In the genomic region with DNA sequence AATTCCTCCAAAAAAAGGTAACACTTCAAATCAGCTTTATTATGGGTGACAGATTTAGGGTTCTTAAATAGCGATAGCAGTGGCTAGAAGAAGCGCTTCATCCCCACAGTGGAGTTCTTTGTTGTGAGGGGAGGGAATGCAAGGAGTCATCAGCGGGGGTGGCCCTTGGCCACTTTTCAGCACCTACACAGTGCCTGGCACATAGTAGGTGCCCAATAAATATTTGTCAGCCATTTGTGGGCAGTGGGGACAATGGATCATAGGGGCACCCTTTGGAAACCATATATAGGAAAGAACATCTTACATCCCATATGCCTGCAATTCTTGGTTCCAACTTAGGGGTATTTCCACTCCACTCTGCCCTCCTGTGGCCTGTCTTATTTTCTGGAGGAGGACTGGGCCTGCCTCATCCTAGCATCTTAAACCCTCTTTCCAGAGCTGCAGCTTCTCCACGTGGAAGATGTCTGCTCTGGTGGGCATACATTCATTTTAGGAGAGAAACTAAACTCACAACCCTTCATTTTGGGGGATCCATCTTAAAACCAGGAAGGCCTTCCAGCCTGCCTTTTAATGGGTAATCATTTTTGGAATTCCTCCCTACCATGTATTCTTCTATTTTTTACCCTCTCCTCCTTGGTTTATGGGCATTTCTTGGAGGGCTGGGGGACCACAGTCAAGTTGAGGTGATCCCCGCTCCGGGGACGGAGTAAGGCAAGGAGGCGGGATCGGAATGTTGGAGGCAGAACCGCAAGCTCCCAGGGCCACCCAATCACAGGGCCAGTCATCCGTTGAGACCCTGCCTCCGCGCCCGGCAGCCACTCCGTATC, we compare ENCODE assay signal across 8 cellular contexts. TPM values are rescaled to one million over a fixed set of nuclear protein-coding genes. Genes with fewer than 3 reads are reported as not detected.
A peak's percentile ranks its signal among the peaks of the same experiment; 100 is the strongest.
DNase-seq lines count a peak whose midpoint lies in the region; ATAC-seq and TF ChIP-seq lines count a peak whose summit lies in the region.

No MANE protein-coding gene starts in this region.

- POLR2A ChIA-PET in T-cell (lab: Charles Lee), result interaction anchor here in 1 of 2 donors (0.7 to 1.5 kb wide), 3 partner anchors 223 to 1083 kb away, joined by 3 to 10 read pairs (median 5); partner anchors contain the start of genes DXO and TAP1

- peaks cover 27 to 39% (median 37%) of the 10 kb centered on the region in 3 donors for H3K4me1 Mint-ChIP-seq in T-cell

- H3K4me3 Mint-ChIP-seq in T-cell, result peak overlapping the region; percentile 95 to 97 (median 95)

- no peaks in the 10 kb centered on the region for H3K27me3 Mint-ChIP-seq in T-cell

- no peak for ATAC-seq in Right ventricle myocardium inferior
- no peak for ATAC-seq in T-cell (replicated peaks in 1 of 4)
- no peak for ATAC-seq in HG03108 (IDR thresholded peaks at IDR 0.05; ENCODE audit: unreplicated experiment)

- no peaks in the 10 kb centered on the region for H3K9me3 Mint-ChIP-seq in T-cell

- peaks cover 14% of the 10 kb centered on the region for H3K36me3 Mint-ChIP-seq in T-cell

- H3K36me3 ChIP-seq in cardiac muscle cell (no peaks in the 10 kb centered on the region), HUES6 (ENCODE audit: control insufficient read depth, insufficient read depth, low read length) (no peaks in the 10 kb centered on the region), neural cell (ENCODE audit: insufficient read depth, low read length) (no peaks in the 10 kb centered on the region)

- H3K9ac ChIP-seq in HUES6 (ENCODE audit: low read length) (peak overlapping the region; percentile 81), neural cell (ENCODE audit: low read length) (peak overlapping the region; percentile 100)

- TF ChIP-seq CTCF in cardiac muscle cell (IDR thresholded peaks at IDR 0.05; ENCODE audit: low read depth, low read length) (peak; percentile 64), epithelial cell of proximal tubule (conservative IDR thresholded peaks at IDR 0.05; ENCODE audit: low read depth, low read length) (peak; percentile 69), neural cell (IDR thresholded peaks at IDR 0.05; ENCODE audit: poor library complexity, severe bottlenecking) (peak; percentile 81)

- H3K4me3 ChIP-seq in cardiac muscle cell, result peak overlapping the region; percentile 47
- H3K4me3 ChIP-seq in HUES6 (ENCODE audit: low read depth, low read length), result peak overlapping the region; percentile 76
- H3K4me3 ChIP-seq in epithelial cell of proximal tubule (ENCODE audit: low read depth, low read length), result peak overlapping the region; percentile 71
- H3K4me3 ChIP-seq in neural cell (ENCODE audit: low read length), result peak overlapping the region; percentile 82

- H3K27ac ChIP-seq in cardiac muscle cell (peak overlapping the region; percentile 98), HUES6 (ENCODE audit: low read depth, low read length) (peak overlapping the region; percentile 75; the same call in 1 of the 2 replicates), neural cell (ENCODE audit: low read length) (peak overlapping the region; percentile 100)

- TF ChIP-seq RAD21 in neural cell (conservative IDR thresholded peaks at IDR 0.05), result peak; percentile 71

- DNase-seq in cardiac muscle cell (ENCODE audit: low read depth in 1 of 2, low spot score in 1 of 2) (peak; percentile 38 to 76), Right ventricle myocardium inferior (ENCODE audit: missing footprints) (no peak), T-cell (peak in 6 of 34 experiments; percentile 15 to 38 (median 28)), epithelial cell of proximal tubule (ENCODE audit: low read depth) (no peak), NCI-H2107 treated with DMSO at 0.1 percent for 48 hours (lab: John Stamatoyannopoulos, UW; ENCODE audit: unreplicated experiment) (no peak)

- H3K27ac Mint-ChIP-seq in T-cell, result peak overlapping the region; percentile 99

- peaks cover 8% of the 10 kb centered on the region for H3K79me2 ChIP-seq in neural cell (replicated peaks; ENCODE audit: insufficient read depth, low read length)

- CTCF ChIA-PET in T-cell (lab: Charles Lee), result interaction anchor here in 1 of 2 donors (1.0 to 1.3 kb wide), 4 partner anchors 18 to 76 kb away, joined by 4 to 6 read pairs (median 4); partner anchors contain the start of gene ATF6B

- H3K4me1 ChIP-seq in cardiac muscle cell (ENCODE audit: low read depth) (no peaks in the 10 kb centered on the region), HUES6 (ENCODE audit: control insufficient read depth, insufficient read depth, low read length) (peaks cover 48% of the 10 kb centered on the region)

- H4K20me1 ChIP-seq in neural cell (ENCODE audit: insufficient read depth), result no peaks in the 10 kb centered on the region

- no peak for TF ChIP-seq EP300 in neural cell (conservative IDR thresholded peaks at IDR 0.05; ENCODE audit: poor library complexity, severe bottlenecking)

- peak overlapping the region; percentile 23 for H2AFZ ChIP-seq in neural cell (ENCODE audit: low read depth, low read length)

- H3K27me3 ChIP-seq in cardiac muscle cell (no peaks in the 10 kb centered on the region), HUES6 (ENCODE audit: control insufficient read depth, insufficient read depth, low read length) (no peaks in the 10 kb centered on the region), neural cell (ENCODE audit: insufficient read depth, low read depth, low read length) (no peaks in the 10 kb centered on the region)

- peaks cover 5% of the 10 kb centered on the region for H3F3A ChIP-seq in neural cell (ENCODE audit: insufficient read depth, low read length, poor library complexity, severe bottlenecking)

- no peaks in the 10 kb centered on the region for H3K9me2 ChIP-seq in neural cell (ENCODE audit: insufficient read depth, low read length)

- H3K9me3 ChIP-seq in cardiac muscle cell (ENCODE audit: low read depth) (no peaks in the 10 kb centered on the region), HUES6 (ENCODE audit: control insufficient read depth, insufficient read depth, low read depth, low read length) (no peaks in the 10 kb centered on the region), neural cell (ENCODE audit: low read length) (no peaks in the 10 kb centered on the region)

- intact Hi-C loops in Right ventricle myocardium inferior (cut with DNase I), result loop anchor here (1.0 to 10.0 kb wide), 4 partner anchors 17 to 1010 kb away; partner anchors contain the start of genes FKBPL, HSD17B8, RING1 and RNF5

- H3K4me2 ChIP-seq in neural cell (ENCODE audit: low read length), result peak overlapping the region; percentile 96

TF ChIP-seq in neural cell, 6 proteins besides CTCF, POLR2A, EP300 and RAD21 (continues in another document):
- TF ChIP-seq MXI1 (conservative IDR thresholded peaks at IDR 0.05; ENCODE audit: poor library complexity, severe bottlenecking), result peak; percentile 56
- TF ChIP-seq TAF1 (IDR thresholded peaks at IDR 0.05; ENCODE audit: low read depth), result no peak
- TF ChIP-seq, protein P1, sequence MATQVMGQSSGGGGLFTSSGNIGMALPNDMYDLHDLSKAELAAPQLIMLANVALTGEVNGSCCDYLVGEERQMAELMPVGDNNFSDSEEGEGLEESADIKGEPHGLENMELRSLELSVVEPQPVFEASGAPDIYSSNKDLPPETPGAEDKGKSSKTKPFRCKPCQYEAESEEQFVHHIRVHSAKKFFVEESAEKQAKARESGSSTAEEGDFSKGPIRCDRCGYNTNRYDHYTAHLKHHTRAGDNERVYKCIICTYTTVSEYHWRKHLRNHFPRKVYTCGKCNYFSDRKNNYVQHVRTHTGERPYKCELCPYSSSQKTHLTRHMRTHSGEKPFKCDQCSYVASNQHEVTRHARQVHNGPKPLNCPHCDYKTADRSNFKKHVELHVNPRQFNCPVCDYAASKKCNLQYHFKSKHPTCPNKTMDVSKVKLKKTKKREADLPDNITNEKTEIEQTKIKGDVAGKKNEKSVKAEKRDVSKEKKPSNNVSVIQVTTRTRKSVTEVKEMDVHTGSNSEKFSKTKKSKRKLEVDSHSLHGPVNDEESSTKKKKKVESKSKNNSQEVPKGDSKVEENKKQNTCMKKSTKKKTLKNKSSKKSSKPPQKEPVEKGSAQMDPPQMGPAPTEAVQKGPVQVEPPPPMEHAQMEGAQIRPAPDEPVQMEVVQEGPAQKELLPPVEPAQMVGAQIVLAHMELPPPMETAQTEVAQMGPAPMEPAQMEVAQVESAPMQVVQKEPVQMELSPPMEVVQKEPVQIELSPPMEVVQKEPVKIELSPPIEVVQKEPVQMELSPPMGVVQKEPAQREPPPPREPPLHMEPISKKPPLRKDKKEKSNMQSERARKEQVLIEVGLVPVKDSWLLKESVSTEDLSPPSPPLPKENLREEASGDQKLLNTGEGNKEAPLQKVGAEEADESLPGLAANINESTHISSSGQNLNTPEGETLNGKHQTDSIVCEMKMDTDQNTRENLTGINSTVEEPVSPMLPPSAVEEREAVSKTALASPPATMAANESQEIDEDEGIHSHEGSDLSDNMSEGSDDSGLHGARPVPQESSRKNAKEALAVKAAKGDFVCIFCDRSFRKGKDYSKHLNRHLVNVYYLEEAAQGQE (IDR thresholded peaks at IDR 0.05; ENCODE audit: borderline replicate concordance), result no peak
- TF ChIP-seq POLR2AphosphoS5 (IDR thresholded peaks at IDR 0.05), result peak; percentile 92

RNA-seq across cellular contexts. Expression of gene GPSM3, which starts 2.6 kb away (rescaled TPM):
- total RNA-seq in cardiac muscle cell (16.7 and 18.0 TPM in 2 replicates), Right ventricle myocardium inferior (6.3 TPM), T-cell (100 to 1,000 TPM; 267 to 311 (median 274) TPM), epithelial cell of proximal tubule (15.7 and 17.8 TPM in 2 replicates)
- polyA plus RNA-seq in cardiac muscle cell (14.5 and 17.4 TPM in 2 replicates), neural cell (0.88 and 1.2 TPM in 2 replicates)
- polyA minus RNA-seq in neural cell, result not detected in 2 replicates

RNA-seq across cellular contexts. Expression of gene PBX2, which starts 5.0 kb away (rescaled TPM):
- total RNA-seq in cardiac muscle cell, result 124 and 130 TPM in 2 replicates
- polyA plus RNA-seq in cardiac muscle cell, result 17.3 and 23.9 TPM in 2 replicates
- total RNA-seq in Right ventricle myocardium inferior, result 42.9 TPM
- 100 to 1,000 TPM; 124 to 171 (median 148) TPM for total RNA-seq in T-cell
- total RNA-seq in epithelial cell of proximal tubule, result 38.3 and 44.5 TPM in 2 replicates
- polyA plus RNA-seq in neural cell, result 53.2 and 78.7 TPM in 2 replicates
- 83.3 and 91.3 TPM in 2 replicates for polyA minus RNA-seq in neural cell

RNA-seq across cellular contexts. Expression of gene AGER, which starts 11.0 kb away (rescaled TPM):
- 5.0 and 13.5 TPM in 2 replicates for total RNA-seq in cardiac muscle cell
- polyA plus RNA-seq in cardiac muscle cell, result 4.8 and 9.8 TPM in 2 replicates
- 2.0 TPM for total RNA-seq in Right ventricle myocardium inferior
- 10 to 100 TPM; 42.6 to 81.4 (median 67.7) TPM for total RNA-seq in T-cell
- 0.80 and 1.4 TPM in 2 replicates for total RNA-seq in epithelial cell of proximal tubule
- polyA plus RNA-seq in neural cell, result 7.2 and 7.5 TPM in 2 replicates
- 0.49 and 1.0 TPM in 2 replicates for polyA minus RNA-seq in neural cell

RNA-seq across cellular contexts. Expression of gene RNF5, which starts 16.8 kb away (rescaled TPM):
- total RNA-seq in cardiac muscle cell (180 and 188 TPM in 2 replicates), Right ventricle myocardium inferior (97.5 TPM), T-cell (10 to 100 TPM; 23.6 to 49.3 (median 44.6) TPM), epithelial cell of proximal tubule (66.6 and 79.9 TPM in 2 replicates)
- polyA plus RNA-seq in cardiac muscle cell (232 and 237 TPM in 2 replicates), neural cell (342 and 369 TPM in 2 replicates)
- 130 and 154 TPM in 2 replicates for polyA minus RNA-seq in neural cell

RNA-seq across cellular contexts. Expression of gene AGPAT1, which starts 19.2 kb away (rescaled TPM):
- total RNA-seq in cardiac muscle cell, result 128 and 146 TPM in 2 replicates
- 69.3 and 69.6 TPM in 2 replicates for polyA plus RNA-seq in cardiac muscle cell
- total RNA-seq in Right ventricle myocardium inferior, result 48.2 TPM
- 10 to 100 TPM; 23.5 to 34.6 (median 31.0) TPM for total RNA-seq in T-cell
- 57.1 and 72.2 TPM in 2 replicates for total RNA-seq in epithelial cell of proximal tubule
- polyA plus RNA-seq in neural cell, result 24.7 and 28.4 TPM in 2 replicates
- polyA minus RNA-seq in neural cell, result 25.1 and 29.4 TPM in 2 replicates

Comparison
In these comparisons a context has a peak if more than half of its experiments do, and no peak if none do; other contexts are left out.
1. DNase-seq: peak in cardiac muscle cell (2 of 2); none in Right ventricle myocardium inferior (single experiment), epithelial cell of proximal tubule (single experiment) and NCI-H2107 treated with DMSO at 0.1 percent for 48 hours (single experiment).
2. RNA of gene GPSM3, which starts 2.6 kb away (total RNA-seq): 267 to 311 TPM in T-cell; 16.7 to 18.0 TPM in cardiac muscle cell, 15.7 to 17.8 TPM in epithelial cell of proximal tubule and 6.3 TPM in Right ventricle myocardium inferior (single experiment); every median in the first group is over 10 times any median in the second.
3. Peak in every context shown above with its lines, with median percentiles within 50 percentile points of each other: H3K27ac ChIP-seq, H3K4me3 ChIP-seq and CTCF ChIP-seq.